In genomic region chr4:158020175-158020574, GRCh38 we compare ENCODE assay signal across 10 cellular contexts.
DNase-seq lines count a peak whose midpoint lies in the region; ATAC-seq and TF ChIP-seq lines count a peak whose summit lies in the region.
"Had no signal": no experiment of that assay in that cellular context is flagged by ENCODE, and none has a peak within 500 bp of the region (broad histone marks: within the 10 kb centered on the region; RNA-seq: fewer than 3 reads in every experiment).

No MANE protein-coding gene starts in this region.

- ATAC-seq in activated naive CD4-positive, alpha-beta T cell treated with anti-CD3 and anti-CD28 coated beads, Interleukin-2, amount 50 U/mL, for 72 hours, result no peak
- ATAC-seq in GM19452 (IDR thresholded peaks at IDR 0.05; ENCODE audit: unreplicated experiment) (no peak), psoas muscle (no peak)

- H3K4me3 ChIP-seq in astrocyte of the spinal cord (ENCODE audit: low read depth, low read length) (no peak overlapping the region), psoas muscle (no peak overlapping the region)

- no peaks in the 10 kb centered on the region for H3K36me3 Mint-ChIP-seq in HFFc6 (ENCODE audit: low read depth)
- H3K36me3 Mint-ChIP-seq in activated naive CD4-positive, alpha-beta T cell treated with anti-CD3 and anti-CD28 coated beads, Interleukin-2, amount 50 U/mL, for 72 hours, result no peaks in the 10 kb centered on the region

- in situ Hi-C loops in astrocyte of the spinal cord (cut with HindIII; ENCODE audit: low sequenced_read_pairs), result no loop called here

- no peaks in the 10 kb centered on the region for H3K27me3 Mint-ChIP-seq in HFFc6 (ENCODE audit: insufficient read depth)

- no peaks in the 10 kb centered on the region for H3K9me3 Mint-ChIP-seq in HFFc6
- no peaks in the 10 kb centered on the region for H3K9me3 Mint-ChIP-seq in activated naive CD4-positive, alpha-beta T cell treated with anti-CD3 and anti-CD28 coated beads, Interleukin-2, amount 50 U/mL, for 72 hours

- H3K9me3 ChIP-seq in psoas muscle, result no peaks in the 10 kb centered on the region

- no peak overlapping the region for H3K27ac ChIP-seq in psoas muscle

- H3K4me1 Mint-ChIP-seq in HFFc6 (ENCODE audit: low read depth), result peaks cover 71% of the 10 kb centered on the region

- H3K27me3 ChIP-seq in psoas muscle (ENCODE audit: insufficient read depth in 3 of 3, low read length in 2 of 3), result no peaks in the 10 kb centered on the region

- peak overlapping the region; percentile 61 for H3K4me3 Mint-ChIP-seq in HFFc6

- intact Hi-C loops in psoas muscle (cut with DNase I), result no loop called here

- DNase-seq in HFFc6 (peak; percentile 69), astrocyte of the spinal cord (ENCODE audit: low read depth, low spot score) (peak; percentile 96), iris pigment epithelial cell (ENCODE audit: low read depth) (peak; percentile 95), stromal cell of bone marrow (ENCODE audit: low read depth) (peak; percentile 85), psoas muscle (no peak)
- no peak for DNase-seq in activated naive CD4-positive, alpha-beta T cell treated with anti-CD3 and anti-CD28 coated beads, Interleukin-2, amount 50 U/mL, for 72 hours (ENCODE audit: low spot score in 2 of 2)
- no peak for DNase-seq in activated CD4-positive, alpha-beta T cell treated with anti-CD3 and anti-CD28 coated beads for 4 hours
- DNase-seq: central memory CD4-positive, alpha-beta T cell; NCI-H748 treated with DMSO at 0.1 percent for 48 hours had no signal

- no peaks in the 10 kb centered on the region for H3K36me3 ChIP-seq in psoas muscle (ENCODE audit: insufficient read depth in 1 of 2, low read depth in 1 of 2)

- peaks cover 3% of the 10 kb centered on the region for H3K4me1 ChIP-seq in psoas muscle

- TF ChIP-seq CTCF in HFFc6 (IDR thresholded peaks at IDR 0.05) (no peak), astrocyte of the spinal cord (IDR thresholded peaks at IDR 0.05; ENCODE audit: low read depth, low read length) (no peak), psoas muscle (IDR thresholded peaks at IDR 0.05) (no peak)

- peak overlapping the region; percentile 77 for H3K27ac Mint-ChIP-seq in HFFc6
- H3K27ac Mint-ChIP-seq in activated naive CD4-positive, alpha-beta T cell treated with anti-CD3 and anti-CD28 coated beads, Interleukin-2, amount 50 U/mL, for 72 hours, result no peak overlapping the region

Comparison
In these comparisons a context has a peak if more than half of its experiments do, and no peak if none do; other contexts are left out.
1. DNase-seq: peak in HFFc6 (single experiment), astrocyte of the spinal cord (single experiment), iris pigment epithelial cell (single experiment) and stromal cell of bone marrow (single experiment); none in activated naive CD4-positive, alpha-beta T cell treated with anti-CD3 and anti-CD28 coated beads, Interleukin-2, amount 50 U/mL, for 72 hours (0 of 2), psoas muscle (0 of 2) and activated CD4-positive, alpha-beta T cell treated with anti-CD3 and anti-CD28 coated beads for 4 hours (0 of 2).